In the genomic region with DNA sequence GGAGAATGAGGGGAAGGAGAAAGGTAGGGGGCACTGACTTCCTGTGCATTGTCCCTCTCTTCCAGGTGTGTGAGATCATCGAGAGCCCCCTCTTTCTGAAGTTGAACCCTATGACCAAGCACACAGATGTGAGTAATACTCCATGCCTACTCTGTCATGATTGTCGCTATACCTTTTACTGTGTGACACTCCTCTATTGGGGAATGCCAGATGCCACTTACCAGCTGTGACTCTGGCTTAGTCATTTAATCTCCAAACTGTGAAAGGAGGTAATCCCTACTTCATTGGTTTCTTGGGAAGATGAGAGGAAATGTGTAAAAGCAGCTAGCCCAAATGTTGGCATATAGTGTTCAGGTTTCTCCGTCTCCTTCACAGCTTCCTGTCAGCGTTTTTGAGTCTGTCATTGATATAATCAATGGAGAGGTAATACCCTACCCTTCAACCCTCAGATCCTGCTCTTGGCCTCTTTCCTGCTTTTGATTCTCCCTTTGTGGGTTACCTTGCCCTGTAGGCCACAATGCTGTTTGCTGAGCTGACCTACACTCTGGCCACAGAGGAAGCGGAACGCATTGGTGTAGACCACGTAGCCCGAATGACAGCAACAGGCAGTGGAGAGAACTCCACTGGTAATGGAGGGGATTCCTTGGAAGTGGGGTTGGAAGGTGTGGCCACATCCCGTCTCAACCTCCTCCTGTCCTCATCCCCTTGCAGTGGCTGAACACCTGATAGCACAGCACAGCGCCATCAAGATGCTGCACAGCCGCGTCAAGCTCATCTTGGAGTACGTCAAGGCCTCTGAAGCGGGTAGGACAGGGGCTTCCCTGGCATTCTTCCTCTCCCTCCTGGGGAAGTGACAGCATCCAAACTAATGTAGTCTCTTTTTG, we compare ENCODE assay signal across 1 cellular context.
TF ChIP-seq lines count a peak whose summit lies in the region.

No MANE protein-coding gene starts in this region.

TF ChIP-seq in GM23338, 12 proteins besides CTCF, POLR2A, EP300 and RAD21:
- TF ChIP-seq ZNF114 (CRISPR knock-in tag; IDR thresholded peaks at IDR 0.05) = no peak
- no peak for TF ChIP-seq JUNB (IDR thresholded peaks at IDR 0.05; ENCODE audit: unreplicated experiment)
- no peak for TF ChIP-seq POLR2AphosphoS5 (IDR thresholded peaks at IDR 0.05; ENCODE audit: low read depth)
